Comparison of ENCODE assay signal across 3 cellular contexts in the genomic region with DNA sequence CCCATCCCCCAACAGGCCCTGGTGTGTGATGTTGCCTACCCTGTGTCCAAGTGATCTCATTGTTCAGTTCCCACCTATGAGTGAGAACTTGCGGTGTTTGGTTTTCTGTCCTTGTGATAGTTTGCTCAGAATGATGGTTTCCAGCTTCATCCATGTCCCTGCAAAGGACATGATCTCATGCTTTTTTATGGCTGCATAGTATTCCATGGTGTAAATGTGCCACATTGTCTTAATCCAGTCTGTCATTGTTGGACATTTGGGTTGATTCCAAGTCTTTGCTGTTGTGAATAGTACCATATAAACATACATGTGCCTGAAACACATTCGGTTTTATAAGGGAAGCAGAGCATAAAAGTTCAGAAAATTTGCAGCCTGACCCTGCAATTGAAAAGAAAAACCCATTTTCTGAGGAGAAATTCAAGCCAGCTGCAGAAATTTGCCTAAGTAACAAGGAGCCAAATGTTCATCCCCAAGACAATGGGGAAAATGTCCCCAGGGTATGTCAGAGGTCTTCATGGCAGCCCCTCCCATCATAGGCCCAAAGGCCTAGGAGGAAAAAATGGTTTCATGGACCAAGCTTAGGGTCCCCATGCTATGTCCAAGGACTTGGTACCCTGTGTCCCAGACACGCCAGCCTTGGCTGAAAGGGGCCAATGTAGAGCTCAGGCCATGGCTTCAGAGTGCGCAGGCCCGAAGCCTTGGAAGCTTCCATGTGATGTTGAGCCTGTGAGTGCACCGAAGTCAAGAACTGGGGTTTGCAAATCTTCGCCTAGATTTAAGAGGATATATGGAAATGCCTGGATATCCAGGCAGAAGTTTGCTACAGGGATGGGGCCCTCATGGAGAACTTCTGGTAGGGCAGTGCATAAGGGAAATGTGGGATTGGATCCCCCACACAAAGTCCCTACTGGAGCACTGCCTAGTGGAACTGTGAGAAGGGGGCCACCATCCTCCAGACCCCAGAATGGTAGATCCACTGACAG. TPM values are rescaled to one million over a fixed set of nuclear protein-coding genes. Genes with fewer than 3 reads are reported as not detected.
"Had no signal": no experiment of that assay in that cellular context is flagged by ENCODE, and none has a peak within 500 bp of the region (broad histone marks: within the 10 kb centered on the region; RNA-seq: fewer than 3 reads in every experiment).

No MANE protein-coding gene starts in this region.

RNA-seq across cellular contexts. Expression of gene MIPOL1, which starts 8.2 kb away (rescaled TPM):
- total RNA-seq: OCI-LY7 had no signal

RNA-seq across cellular contexts. Expression of gene SLC25A21, which starts 33.5 kb away (rescaled TPM):
- total RNA-seq: OCI-LY7; T-cell; T-helper 1 cell treated with Interleukin-12 subunit alpha and Interleukin-12 subunit beta and Interleukin-4 antibody, amounts not matched to agents 30 ng/mL and 1 ng/mL, for 36 hours had no signal
